ENCODE assay signal across 1 cellular context in the genomic region with DNA sequence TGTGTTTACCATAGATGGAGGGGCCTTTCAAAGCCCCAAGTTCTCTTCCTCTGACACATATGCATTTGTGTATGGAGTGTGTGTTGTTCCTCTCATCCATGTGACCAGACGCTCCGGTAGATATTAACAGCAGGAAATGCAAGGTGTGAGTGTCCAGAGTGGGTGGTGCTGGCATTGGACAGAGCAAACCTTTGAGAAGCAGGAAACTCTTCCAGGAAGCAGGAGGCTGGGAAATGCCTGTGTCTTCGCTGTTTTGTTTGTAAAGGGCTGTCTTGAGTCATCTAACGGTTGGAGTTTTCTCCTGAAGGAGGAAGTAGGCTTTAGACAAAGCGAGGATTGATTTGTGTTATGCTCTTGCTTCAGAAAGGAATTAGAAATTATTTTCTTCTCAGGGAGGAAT.
TF ChIP-seq lines count a peak whose summit lies in the region.

No MANE protein-coding gene starts in this region.

TF ChIP-seq in GM23338, 12 proteins besides CTCF, POLR2A, EP300 and RAD21 (continued from another document):
- TF ChIP-seq, protein P1, sequence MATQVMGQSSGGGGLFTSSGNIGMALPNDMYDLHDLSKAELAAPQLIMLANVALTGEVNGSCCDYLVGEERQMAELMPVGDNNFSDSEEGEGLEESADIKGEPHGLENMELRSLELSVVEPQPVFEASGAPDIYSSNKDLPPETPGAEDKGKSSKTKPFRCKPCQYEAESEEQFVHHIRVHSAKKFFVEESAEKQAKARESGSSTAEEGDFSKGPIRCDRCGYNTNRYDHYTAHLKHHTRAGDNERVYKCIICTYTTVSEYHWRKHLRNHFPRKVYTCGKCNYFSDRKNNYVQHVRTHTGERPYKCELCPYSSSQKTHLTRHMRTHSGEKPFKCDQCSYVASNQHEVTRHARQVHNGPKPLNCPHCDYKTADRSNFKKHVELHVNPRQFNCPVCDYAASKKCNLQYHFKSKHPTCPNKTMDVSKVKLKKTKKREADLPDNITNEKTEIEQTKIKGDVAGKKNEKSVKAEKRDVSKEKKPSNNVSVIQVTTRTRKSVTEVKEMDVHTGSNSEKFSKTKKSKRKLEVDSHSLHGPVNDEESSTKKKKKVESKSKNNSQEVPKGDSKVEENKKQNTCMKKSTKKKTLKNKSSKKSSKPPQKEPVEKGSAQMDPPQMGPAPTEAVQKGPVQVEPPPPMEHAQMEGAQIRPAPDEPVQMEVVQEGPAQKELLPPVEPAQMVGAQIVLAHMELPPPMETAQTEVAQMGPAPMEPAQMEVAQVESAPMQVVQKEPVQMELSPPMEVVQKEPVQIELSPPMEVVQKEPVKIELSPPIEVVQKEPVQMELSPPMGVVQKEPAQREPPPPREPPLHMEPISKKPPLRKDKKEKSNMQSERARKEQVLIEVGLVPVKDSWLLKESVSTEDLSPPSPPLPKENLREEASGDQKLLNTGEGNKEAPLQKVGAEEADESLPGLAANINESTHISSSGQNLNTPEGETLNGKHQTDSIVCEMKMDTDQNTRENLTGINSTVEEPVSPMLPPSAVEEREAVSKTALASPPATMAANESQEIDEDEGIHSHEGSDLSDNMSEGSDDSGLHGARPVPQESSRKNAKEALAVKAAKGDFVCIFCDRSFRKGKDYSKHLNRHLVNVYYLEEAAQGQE (IDR thresholded peaks at IDR 0.05; ENCODE audit: unreplicated experiment) = no peak
- TF ChIP-seq EZH2 (IDR thresholded peaks at IDR 0.05; ENCODE audit: low read depth, unreplicated experiment) = no peak
